Comparison of ENCODE assay signal across 10 cellular contexts in genomic region chr1:234515411-234515810, GRCh38. TPM values are rescaled to one million over a fixed set of nuclear protein-coding genes. Genes with fewer than 3 reads are reported as not detected.
DNase-seq lines count a peak whose midpoint lies in the region; ATAC-seq, FAIRE-seq and TF ChIP-seq lines count a peak whose summit lies in the region.
"Had no signal": no experiment of that assay in that cellular context is flagged by ENCODE, and none has a peak within 500 bp of the region (broad histone marks: within the 10 kb centered on the region; RNA-seq: fewer than 3 reads in every experiment).

No MANE protein-coding gene starts in this region.

- POLR2A ChIA-PET in OCI-LY7 (lab: Charles Lee) = interaction anchor here (1.0 to 1.8 kb wide), 8 partner anchors 10 to 94 kb away, joined by 3 to 8 read pairs (median 4); partner anchors contain the start of gene IRF2BP2

- H3K79me2 ChIP-seq in OCI-LY7 (ENCODE audit: insufficient read depth, low read depth, low read length) = no peaks in the 10 kb centered on the region

- H3K4me3 ChIP-seq in OCI-LY7 (ENCODE audit: low read depth, low read length, poor library complexity, severe bottlenecking) = no peak overlapping the region
- H3K4me3 ChIP-seq: colonic mucosa had no signal

- BruUV-seq in OCI-LY7 (replicated peaks; lab: Mats Ljungman, UMichigan) = no TSS peak

- no peaks in the 10 kb centered on the region for H4K20me1 ChIP-seq in OCI-LY7 (ENCODE audit: insufficient read depth, low read length)

- H3K36me3 ChIP-seq in OCI-LY7 (ENCODE audit: insufficient read depth, low read length) = no peaks in the 10 kb centered on the region
- H3K36me3 ChIP-seq: colonic mucosa had no signal

- FAIRE-seq in D721Med (lab: Jason Lieb, UNC) = no peak

- peak overlapping the region; percentile 76; the same call in 1 of the 2 replicates for H2AFZ ChIP-seq in OCI-LY7 (ENCODE audit: low read length)

- H3K27me3 Mint-ChIP-seq in osteocyte (ENCODE audit: unreplicated experiment) = no peaks in the 10 kb centered on the region

- peak; percentile 51 for ATAC-seq in esophagus mucosa
- ATAC-seq: activated CD8-positive, alpha-beta T cell treated with anti-CD3 and anti-CD28 coated beads, Interleukin-2, amount 10 ng/mL, durations not matched to agents 7 days and 5 days had no signal

- H3K4me1 Mint-ChIP-seq in osteocyte (ENCODE audit: unreplicated experiment) = peaks cover 18% of the 10 kb centered on the region

- no peaks in the 10 kb centered on the region for H3K9me3 ChIP-seq in OCI-LY7 (ENCODE audit: low read length)
- H3K9me3 ChIP-seq: colonic mucosa had no signal

- no peak overlapping the region for H3K4me2 ChIP-seq in OCI-LY7 (ENCODE audit: low read length)

- no peak overlapping the region for H3K27ac ChIP-seq in OCI-LY7 (ENCODE audit: low read depth, low read length, poor library complexity, severe bottlenecking)
- H3K27ac ChIP-seq: colonic mucosa had no signal

- no peaks in the 10 kb centered on the region for H3K9me3 Mint-ChIP-seq in osteocyte (ENCODE audit: unreplicated experiment)

- CTCF ChIA-PET in OCI-LY7 (lab: Charles Lee; ENCODE audit: unreplicated experiment) = interaction anchor here (1.9 kb wide), 1 partner anchor 16 kb away, joined by 5 read pairs; no protein-coding TSS in a partner anchor

- TF ChIP-seq CTCF in OCI-LY7 (conservative IDR thresholded peaks at IDR 0.05; ENCODE audit: low read length) = no peak
- TF ChIP-seq CTCF in osteocyte (IDR thresholded peaks at IDR 0.05) = no peak
- TF ChIP-seq CTCF in D721Med (IDR thresholded peaks at IDR 0.05; ENCODE audit: insufficient read depth, missing control alignments) = no peak

- H3K4me1 ChIP-seq in OCI-LY7 (ENCODE audit: insufficient read depth, low read length, poor library complexity, severe bottlenecking) = peaks cover 47% of the 10 kb centered on the region
- H3K4me1 ChIP-seq: colonic mucosa had no signal

- H3K4me3 Mint-ChIP-seq in osteocyte (ENCODE audit: unreplicated experiment) = no peak overlapping the region
- H3K4me3 Mint-ChIP-seq: activated CD8-positive, alpha-beta T cell treated with anti-CD3 and anti-CD28 coated beads, Interleukin-2, amount 10 ng/mL, durations not matched to agents 7 days and 5 days had no signal

- no peaks in the 10 kb centered on the region for H3K36me3 Mint-ChIP-seq in osteocyte (ENCODE audit: unreplicated experiment)

- intact Hi-C loops in OCI-LY7 (cut with micrococcal nuclease; ENCODE audit: unreplicated experiment) = no loop called here

- DNase-seq in EH (ENCODE audit: low read depth) = peak; percentile 76
- DNase-seq in OCI-LY7 (ENCODE audit: low spot score) = no peak
- no peak for DNase-seq in osteocyte (ENCODE audit: extremely low spot score, unreplicated experiment)
- DNase-seq in stimulated activated CD4-positive, alpha-beta T cell treated with anti-CD3 and anti-CD28 coated beads, Interleukin-12 subunit alpha, Interleukin-12 subunit beta, amount 100 ng/mL, for 4 hours = no peak
- DNase-seq in DMS153 treated with DMSO at 0.1 percent for 48 hours (lab: John Stamatoyannopoulos, UW; ENCODE audit: unreplicated experiment) = no peak
- DNase-seq in D721Med (ENCODE audit: insufficient read length, low spot score) = no peak
- no peak for DNase-seq in retina
- DNase-seq: activated CD8-positive, alpha-beta T cell treated with anti-CD3 and anti-CD28 coated beads, Interleukin-2, amount 10 ng/mL, durations not matched to agents 7 days and 5 days; colonic mucosa had no signal

- H3K27ac Mint-ChIP-seq in osteocyte (ENCODE audit: unreplicated experiment) = peak overlapping the region; percentile 79
- H3K27ac Mint-ChIP-seq: activated CD8-positive, alpha-beta T cell treated with anti-CD3 and anti-CD28 coated beads, Interleukin-2, amount 10 ng/mL, durations not matched to agents 7 days and 5 days had no signal

- H3K9me2 ChIP-seq in OCI-LY7 (ENCODE audit: insufficient read depth, low read length) = no peaks in the 10 kb centered on the region

RNA-seq across cellular contexts. Expression of gene TARBP1, which starts 36.4 kb away (rescaled TPM):
- 30.0 and 30.5 TPM in 2 replicates for total RNA-seq in OCI-LY7 (2014; rRNA removed; shearing (Covaris generic))
- total RNA-seq in OCI-LY7 (2022) (49.8 and 61.7 TPM in 2 replicates), esophagus mucosa (21.0 TPM), osteocyte (19.0 and 21.4 TPM in 2 replicates)
